ENCODE assay signal across 8 cellular contexts in the genomic region with DNA sequence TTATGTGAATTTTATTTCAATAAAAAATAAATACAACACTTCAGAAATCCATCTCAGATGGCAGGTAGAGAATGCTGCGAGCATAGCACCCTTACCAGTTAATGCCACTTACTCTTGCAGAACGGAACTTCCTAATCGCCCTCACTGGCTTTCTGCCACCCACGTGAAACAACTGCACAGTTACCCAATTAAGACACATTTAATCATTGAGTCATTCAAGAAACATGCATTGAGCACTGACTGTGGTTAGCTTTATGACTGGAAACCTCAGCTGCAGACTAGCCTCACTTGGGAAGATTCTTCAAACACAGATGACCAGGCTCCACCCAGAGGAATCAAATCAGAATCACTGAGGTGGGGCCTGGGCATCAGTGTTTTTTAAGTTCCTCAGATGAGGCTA. TPM values are rescaled to one million over a fixed set of nuclear protein-coding genes. Genes with fewer than 3 reads are reported as not detected.
A peak's percentile ranks its signal among the peaks of the same experiment; 100 is the strongest.
DNase-seq lines count a peak whose midpoint lies in the region; ATAC-seq, FAIRE-seq and TF ChIP-seq lines count a peak whose summit lies in the region.

No MANE protein-coding gene starts in this region.

- H3K27me3 ChIP-seq in thoracic aorta (replicated peaks; ENCODE audit: insufficient read depth) (no peaks in the 10 kb centered on the region), sigmoid colon (no peaks in the 10 kb centered on the region)

- H3K36me3 ChIP-seq in thoracic aorta, result no peaks in the 10 kb centered on the region
- H3K36me3 ChIP-seq in kidney (ENCODE audit: control insufficient read depth in 1 of 2, insufficient read depth in 2 of 2, low read length in 2 of 2), result no peaks in the 10 kb centered on the region
- H3K36me3 ChIP-seq in sigmoid colon, result no peaks in the 10 kb centered on the region

- H3K9me3 ChIP-seq in thoracic aorta (no peaks in the 10 kb centered on the region), kidney (ENCODE audit: control insufficient read depth in 1 of 2, low read length in 2 of 2) (no peaks in the 10 kb centered on the region), sigmoid colon (no peaks in the 10 kb centered on the region)

- no peak overlapping the region for H3K9ac ChIP-seq in kidney (ENCODE audit: low read length in 2 of 2)

- H3K27ac ChIP-seq in RWPE1, result peak overlapping the region; percentile 80
- H3K27ac ChIP-seq in thoracic aorta, result peak overlapping the region; percentile 60 to 83
- no peak overlapping the region for H3K27ac ChIP-seq in kidney (ENCODE audit: low read depth in 2 of 2, low read length in 2 of 2)
- peak overlapping the region in 1 of 4 donors; percentile 29 for H3K27ac ChIP-seq in sigmoid colon

- intact Hi-C loops in kidney (cut with DNase I), result no loop called here
- intact Hi-C loops in sigmoid colon (cut with DNase I), result no loop called here

- no peak for TF ChIP-seq EP300 in sigmoid colon (IDR thresholded peaks at IDR 0.05)

- H3K4me3 ChIP-seq in fibroblast of the aortic adventitia (ENCODE audit: low read depth, low read length) (no peak overlapping the region), thoracic aorta (peak overlapping the region; percentile 14), kidney (ENCODE audit: low read length in 2 of 2) (no peak overlapping the region), sigmoid colon (no peak overlapping the region)

- FAIRE-seq in kidney (lab: Jason Lieb, UNC), result no peak

- DNase-seq in GM04504 (ENCODE audit: low read depth) (peak; percentile 97), RWPE1 (ENCODE audit: low spot score) (peak; percentile 90), fibroblast of the aortic adventitia (ENCODE audit: low read depth) (peak; percentile 95), thoracic aorta (ENCODE audit: low spot score) (peak; percentile 75), NCI-H774 (lab: John Stamatoyannopoulos, UW) (no peak), kidney (no peak), sigmoid colon (no peak)

- ATAC-seq in HG02610 (IDR thresholded peaks at IDR 0.05; ENCODE audit: unreplicated experiment) (peak; percentile 54), thoracic aorta (ENCODE audit: insufficient number of reproducible peaks, low FRiP score, low read depth) (peak; percentile 71)

- 33 to 49% methylated on average over 4 of the region's 4 CpGs for WGBS in sigmoid colon, 2 donors

- POLR2A ChIA-PET in RWPE1 (lab: Yijun Ruan, JAX; ENCODE audit: low non-redundant PET), result no interaction called here

- TF ChIP-seq POLR2A in sigmoid colon (IDR thresholded peaks at IDR 0.05), result no peak

- TF ChIP-seq CTCF in RWPE1 (conservative IDR thresholded peaks at IDR 0.05; ENCODE audit: low read depth) (no peak), fibroblast of the aortic adventitia (IDR thresholded peaks at IDR 0.05; ENCODE audit: insufficient read depth, low read length) (no peak), thoracic aorta (IDR thresholded peaks at IDR 0.05) (no peak), kidney (IDR thresholded peaks at IDR 0.05; ENCODE audit: borderline replicate concordance, extremely low read depth, insufficient read depth) (no peak), sigmoid colon (IDR thresholded peaks at IDR 0.05) (no peak)

- H3K4me1 ChIP-seq in thoracic aorta (ENCODE audit: control insufficient read depth in 1 of 2, low read depth in 2 of 2) (peaks cover 7 to 21% of the 10 kb centered on the region in 2 donors), kidney (ENCODE audit: control insufficient read depth in 1 of 2, insufficient read depth in 1 of 2, low read depth in 1 of 2, low read length in 2 of 2) (no peaks in the 10 kb centered on the region), sigmoid colon (peaks cover 0 to 4% (median 0%) of the 10 kb centered on the region in 4 donors)

- CTCF ChIA-PET in RWPE1 (lab: Yijun Ruan, JAX), result interaction anchor here (1.0 to 1.5 kb wide), 2 partner anchors 14 to 102 kb away, joined by 4 read pairs; no protein-coding TSS in a partner anchor

RNA-seq across cellular contexts. Expression of a gene that starts 5.6 kb away (rescaled TPM):
- total RNA-seq in fibroblast of the aortic adventitia (ENCODE audit: low replicate concordance), result 59.5 and 217 TPM in 2 replicates
- total RNA-seq in thoracic aorta, result 1,000 to 10,000 TPM; 1,687 to 3,053 TPM
- 184 TPM for total RNA-seq in kidney
- polyA plus RNA-seq in kidney (ENCODE audit: insufficient read depth, low read depth, low replicate concordance), result 88.0 TPM
- total RNA-seq in sigmoid colon, result 100 to 1,000 TPM; 127 to 186 (median 174) TPM
- 100 to 1,000 TPM in 1 of 3 donors, 10 to 100 TPM in 2; 15.3 to 107 (median 16.8) TPM for polyA plus RNA-seq in sigmoid colon

RNA-seq across cellular contexts. Expression of a gene that starts 23.4 kb away (rescaled TPM):
- 2.8 and 14.6 TPM in 2 replicates for total RNA-seq in fibroblast of the aortic adventitia (ENCODE audit: low replicate concordance)
- total RNA-seq in thoracic aorta, result 100 to 1,000 TPM; 111 to 173 TPM
- total RNA-seq in kidney, result 11.2 TPM
- 2.2 TPM for polyA plus RNA-seq in kidney (ENCODE audit: insufficient read depth, low read depth, low replicate concordance)
- 10 to 100 TPM in 1 of 4 donors, 1 to 10 TPM in 3; 1.6 to 14.5 (median 4.2) TPM for total RNA-seq in sigmoid colon
- polyA plus RNA-seq in sigmoid colon, result 10 to 100 TPM in 1 of 3 donors, under 1 TPM in 1, not detected in 1; 0.60 to 20.9 TPM

Comparison
In these comparisons a context has a peak if more than half of its experiments do, and no peak if none do; other contexts are left out.
1. DNase-seq: peak in GM04504 (single experiment), RWPE1 (single experiment), fibroblast of the aortic adventitia (single experiment) and thoracic aorta (single experiment); none in NCI-H774 (single experiment), kidney (single experiment) and sigmoid colon (single experiment).
2. H3K27ac ChIP-seq: peak in RWPE1 (single experiment) and thoracic aorta (2 of 2); none in kidney (0 of 2).